ENCODE assay signal across 9 cellular contexts in the genomic region with DNA sequence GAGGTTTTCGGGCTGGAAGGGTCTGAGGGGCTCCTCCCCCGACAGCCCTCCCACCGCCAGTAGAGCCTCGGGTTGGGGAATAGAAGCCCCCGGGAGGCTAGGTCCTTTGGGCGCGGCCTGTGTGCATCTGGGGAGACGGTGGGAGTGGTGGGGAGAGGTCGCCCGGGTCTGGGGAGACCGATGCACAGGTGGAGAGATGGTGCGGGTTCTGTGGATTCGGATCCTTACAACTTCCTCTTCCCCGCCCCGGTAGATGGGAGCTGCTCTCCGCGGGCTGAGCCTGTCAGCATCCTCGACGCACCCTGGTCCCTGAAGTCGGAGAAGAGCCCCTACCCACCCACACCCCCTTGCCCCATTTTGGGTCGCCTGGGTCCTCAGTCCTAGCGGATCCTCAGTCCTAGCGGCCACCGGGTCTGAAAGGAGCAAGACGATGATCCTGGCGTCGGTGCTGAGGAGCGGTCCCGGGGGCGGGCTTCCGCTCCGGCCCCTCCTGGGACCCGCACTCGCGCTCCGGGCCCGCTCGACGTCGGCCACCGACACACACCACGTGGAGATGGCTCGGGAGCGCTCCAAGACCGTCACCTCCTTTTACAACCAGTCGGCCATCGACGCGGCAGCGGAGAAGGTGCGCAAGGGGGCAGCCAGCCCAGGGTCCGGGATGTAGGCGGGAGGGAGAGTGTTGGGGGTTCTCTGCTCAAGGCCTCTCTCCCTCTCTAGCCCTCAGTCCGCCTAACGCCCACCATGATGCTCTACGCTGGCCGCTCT. TPM values are rescaled to one million over a fixed set of nuclear protein-coding genes. Genes with fewer than 3 reads are reported as not detected.
DNase-seq lines count a peak whose midpoint lies in the region; FAIRE-seq and TF ChIP-seq lines count a peak whose summit lies in the region.
"Had no signal": no experiment of that assay in that cellular context is flagged by ENCODE, and none has a peak within 500 bp of the region (broad histone marks: within the 10 kb centered on the region; RNA-seq: fewer than 3 reads in every experiment).

No MANE protein-coding gene starts in this region.

- H3K27me3 ChIP-seq in adipocyte (replicated peaks; ENCODE audit: control insufficient read depth, insufficient read depth, low read length) (no peaks in the 10 kb centered on the region), keratinocyte (ENCODE audit: control insufficient read depth, extremely low read depth, insufficient read depth, low read length) (no peaks in the 10 kb centered on the region), suprapubic skin (no peaks in the 10 kb centered on the region)

- H3K9me3 ChIP-seq in adipocyte (ENCODE audit: control insufficient read depth, low read length) (no peaks in the 10 kb centered on the region), keratinocyte (ENCODE audit: control insufficient read depth, low read depth, low read length) (no peaks in the 10 kb centered on the region), suprapubic skin (no peaks in the 10 kb centered on the region)

- H3K9me1 ChIP-seq in keratinocyte (ENCODE audit: control insufficient read depth, extremely low read depth, insufficient read depth, low read length), result no peaks in the 10 kb centered on the region

- H4K20me1 ChIP-seq in keratinocyte (ENCODE audit: control insufficient read depth, extremely low read depth, insufficient read depth, low read length), result no peaks in the 10 kb centered on the region

- peak overlapping the region; percentile 90 for H3K4me3 ChIP-seq in adipocyte (ENCODE audit: low read length)
- peak overlapping the region; percentile 79 to 91 (median 87) for H3K4me3 ChIP-seq in keratinocyte (ENCODE audit: control insufficient read depth in 2 of 3, extremely low read depth in 1 of 3, insufficient read depth in 2 of 3, low read depth in 1 of 3, low read length in 3 of 3)
- H3K4me3 ChIP-seq in suprapubic skin, result peak overlapping the region; percentile 100

- H3K9ac ChIP-seq in adipocyte (ENCODE audit: low read length), result peak overlapping the region; percentile 95
- peak overlapping the region; percentile 83 for H3K9ac ChIP-seq in keratinocyte (ENCODE audit: control insufficient read depth, extremely low read depth, insufficient read depth, low read length)

- peaks cover 17% of the 10 kb centered on the region for H3K79me2 ChIP-seq in keratinocyte (ENCODE audit: control insufficient read depth, insufficient read depth, low read length)

- H2AFZ ChIP-seq in keratinocyte (ENCODE audit: control insufficient read depth, low read length), result no peak overlapping the region

- DNase-seq in NCI-H2227 (lab: John Stamatoyannopoulos, UW; ENCODE audit: unreplicated experiment) (peak; percentile 22), NCI-H2227 treated with DMSO at 0.1 percent for 48 hours (lab: John Stamatoyannopoulos, UW) (no peak), adipocyte (ENCODE audit: low read depth) (peak; percentile 20), keratinocyte (ENCODE audit: low read depth, low spot score) (no peak), suprapubic skin (ENCODE audit: low spot score in 2 of 2) (no peak), MV-4-11 (lab: John Stamatoyannopoulos, UW) (no peak), HT-29 (ENCODE audit: low spot score) (no peak)
- no peak for DNase-seq in stimulated activated naive CD4-positive, alpha-beta T cell (lab: John Stamatoyannopoulos, UW)

- TF ChIP-seq CTCF in keratinocyte (optimal IDR thresholded peaks at IDR 0.05 in 1 of 3, IDR thresholded peaks at IDR 0.05 in 1 of 3, conservative IDR thresholded peaks at IDR 0.05 in 1 of 3; ENCODE audit: extremely low read depth in 1 of 3, insufficient read depth in 2 of 3, low read length in 3 of 3), result no peak
- no peak for TF ChIP-seq CTCF in suprapubic skin (IDR thresholded peaks at IDR 0.05)

- no peak for TF ChIP-seq POLR2A in suprapubic skin (IDR thresholded peaks at IDR 0.05)

- dilution Hi-C loops in keratinocyte (cut with MboI; ENCODE audit: extremely low pct_ligation_motif_present, low sequenced_read_pairs), result no loop called here

- no peak for FAIRE-seq in keratinocyte (lab: Jason Lieb, UNC)

- H3K4me1 ChIP-seq in adipocyte (ENCODE audit: control insufficient read depth, insufficient read depth, low read length), result peaks cover 8% of the 10 kb centered on the region
- peaks cover 8% of the 10 kb centered on the region for H3K4me1 ChIP-seq in keratinocyte (ENCODE audit: control insufficient read depth, extremely low read depth, insufficient read depth, low read length)
- H3K4me1 ChIP-seq in suprapubic skin, result peaks cover 67% of the 10 kb centered on the region

- no peak for TF ChIP-seq EP300 in suprapubic skin (IDR thresholded peaks at IDR 0.05)

- 57% methylated on average over 34 of the region's 57 CpGs for whole genome bisulfite sequencing in suprapubic skin

- H3K4me2 ChIP-seq in keratinocyte (ENCODE audit: control insufficient read depth, extremely low read depth, insufficient read depth, low read depth, low read length), result peak overlapping the region; percentile 74

- H3K36me3 ChIP-seq in adipocyte (ENCODE audit: control insufficient read depth, insufficient read depth, low read length, severe bottlenecking) (peaks cover 38% of the 10 kb centered on the region), keratinocyte (ENCODE audit: control insufficient read depth in 2 of 2, extremely low read depth in 1 of 2, insufficient read depth in 2 of 2, low read length in 2 of 2) (peaks cover 18 to 24% of the 10 kb centered on the region in 2 experiments), suprapubic skin (peaks cover 34% of the 10 kb centered on the region)

- H3K27ac ChIP-seq in keratinocyte (ENCODE audit: control insufficient read depth, insufficient read depth, low read length), result peak overlapping the region; percentile 54
- peak overlapping the region; percentile 89 for H3K27ac ChIP-seq in suprapubic skin

RNA-seq across cellular contexts. Expression of a gene that starts 0.8 kb away (rescaled TPM):
- 17.2 to 35.7 TPM (median 19.9 TPM) in 3 replicates for polyA plus RNA-seq in keratinocyte
- polyA plus RNA-seq in keratinocyte (2011; ENCODE audit: low read depth), result 6.6 TPM
- polyA plus RNA-seq in keratinocyte (2011; cell fraction: cytosol; rRNA removed), result 20.0 and 36.7 TPM in 2 replicates
- 16.4 and 20.7 TPM in 2 replicates for polyA plus RNA-seq in keratinocyte (2011; cell fraction: nucleus; rRNA removed)
- 30.4 and 38.5 TPM in 2 replicates for polyA plus RNA-seq in keratinocyte (2012; ENCODE audit: low replicate concordance)
- 15.3 to 56.4 TPM (median 16.2 TPM) in 3 replicates for polyA minus RNA-seq in keratinocyte
- polyA minus RNA-seq in keratinocyte (2011; cell fraction: cytosol; rRNA and poly(A)+ RNA removed), result 32.4 TPM
- polyA minus RNA-seq in keratinocyte (2011; cell fraction: nucleus; rRNA and poly(A)+ RNA removed), result 7.4 and 9.0 TPM in 2 replicates
- 10 to 100 TPM; 51.0 to 63.2 (median 58.2) TPM for total RNA-seq in suprapubic skin
- 53.2 and 56.3 TPM in 2 replicates for total RNA-seq in HT-29 (2014; rRNA removed; shearing (Covaris generic))

RNA-seq across cellular contexts. Expression of a gene that starts 8.5 kb away (rescaled TPM):
- polyA plus RNA-seq in keratinocyte, result 25.9 to 26.4 TPM (median 26.1 TPM) in 3 replicates
- polyA plus RNA-seq in keratinocyte (2011; ENCODE audit: low read depth), result 21.1 TPM
- 16.3 and 17.4 TPM in 2 replicates for polyA plus RNA-seq in keratinocyte (2011; cell fraction: cytosol; rRNA removed)
- polyA plus RNA-seq in keratinocyte (2011; cell fraction: nucleus; rRNA removed), result 40.6 and 41.8 TPM in 2 replicates
- 20.1 and 28.2 TPM in 2 replicates for polyA plus RNA-seq in keratinocyte (2012; ENCODE audit: low replicate concordance)
- polyA minus RNA-seq in keratinocyte, result 13.0 to 20.1 TPM (median 15.9 TPM) in 3 replicates
- 17.3 TPM for polyA minus RNA-seq in keratinocyte (2011; cell fraction: cytosol; rRNA and poly(A)+ RNA removed)
- polyA minus RNA-seq in keratinocyte (2011; cell fraction: nucleus; rRNA and poly(A)+ RNA removed), result 9.5 and 13.0 TPM in 2 replicates
- 100 to 1,000 TPM in 1 of 4 donors, 10 to 100 TPM in 3; 62.3 to 100 (median 69.8) TPM for total RNA-seq in suprapubic skin
- 50.1 and 55.7 TPM in 2 replicates for total RNA-seq in HT-29 (2014; rRNA removed; shearing (Covaris generic))

RNA-seq across cellular contexts. Expression of a gene that starts 14.4 kb away (rescaled TPM):
- polyA plus RNA-seq in keratinocyte, result 73.6 to 118 TPM (median 96.1 TPM) in 3 replicates
- polyA plus RNA-seq in keratinocyte (2011; ENCODE audit: low read depth), result 4.4 TPM
- polyA plus RNA-seq in keratinocyte (2011; cell fraction: cytosol; rRNA removed), result 92.3 and 99.5 TPM in 2 replicates
- polyA plus RNA-seq in keratinocyte (2011; cell fraction: nucleus; rRNA removed), result 65.3 and 73.1 TPM in 2 replicates
- 66.2 and 66.8 TPM in 2 replicates for polyA plus RNA-seq in keratinocyte (2012; ENCODE audit: low replicate concordance)
- 70.2 to 111 TPM (median 76.4 TPM) in 3 replicates for polyA minus RNA-seq in keratinocyte
- polyA minus RNA-seq in keratinocyte (2011; cell fraction: cytosol; rRNA and poly(A)+ RNA removed), result 56.4 TPM
- 16.5 and 21.4 TPM in 2 replicates for polyA minus RNA-seq in keratinocyte (2011; cell fraction: nucleus; rRNA and poly(A)+ RNA removed)
- 10 to 100 TPM; 53.8 to 79.3 (median 68.0) TPM for total RNA-seq in suprapubic skin
- total RNA-seq in HT-29 (2014; rRNA removed; shearing (Covaris generic)), result 72.3 and 74.4 TPM in 2 replicates

RNA-seq across cellular contexts. Expression of a gene that starts 20.2 kb away (rescaled TPM):
- 0.50 to 1.2 TPM (median 0.97 TPM) in 3 replicates for polyA plus RNA-seq in keratinocyte
- polyA plus RNA-seq in keratinocyte (2011; ENCODE audit: low read depth), result 0.15 TPM
- polyA plus RNA-seq in keratinocyte (2011; cell fraction: cytosol; rRNA removed), result 0.06 and 0.30 TPM in 2 replicates
- 6.4 and 8.1 TPM in 2 replicates for polyA plus RNA-seq in keratinocyte (2011; cell fraction: nucleus; rRNA removed)
- polyA plus RNA-seq in keratinocyte (2012; ENCODE audit: low replicate concordance), result 0.29 and 0.71 TPM in 2 replicates
- polyA minus RNA-seq in keratinocyte, result 0.90 to 1.2 TPM (median 0.92 TPM) in 3 replicates
- not detected for polyA minus RNA-seq in keratinocyte (2011; cell fraction: cytosol; rRNA and poly(A)+ RNA removed)
- polyA minus RNA-seq in keratinocyte (2011; cell fraction: nucleus; rRNA and poly(A)+ RNA removed), result 0.95 and 1.2 TPM in 2 replicates
- total RNA-seq in suprapubic skin, result 1 to 10 TPM; 2.0 to 10.0 (median 5.1) TPM
- 1.3 and 3.7 TPM in 2 replicates for total RNA-seq in HT-29 (2014; rRNA removed; shearing (Covaris generic))

RNA-seq across cellular contexts. Expression of a gene that starts 26.6 kb away (rescaled TPM):
- 31.2 to 65.3 TPM (median 46.4 TPM) in 3 replicates for polyA plus RNA-seq in keratinocyte
- 98.4 TPM for polyA plus RNA-seq in keratinocyte (2011; ENCODE audit: low read depth)
- polyA plus RNA-seq in keratinocyte (2011; cell fraction: cytosol; rRNA removed), result 29.2 and 43.2 TPM in 2 replicates
- 130 and 172 TPM in 2 replicates for polyA plus RNA-seq in keratinocyte (2011; cell fraction: nucleus; rRNA removed)
- 48.9 and 381 TPM in 2 replicates for polyA plus RNA-seq in keratinocyte (2012; ENCODE audit: low replicate concordance)
- polyA minus RNA-seq in keratinocyte, result 41.0 to 94.3 TPM (median 74.2 TPM) in 3 replicates
- polyA minus RNA-seq in keratinocyte (2011; cell fraction: cytosol; rRNA and poly(A)+ RNA removed), result 89.6 TPM
- polyA minus RNA-seq in keratinocyte (2011; cell fraction: nucleus; rRNA and poly(A)+ RNA removed), result 113 and 118 TPM in 2 replicates
- total RNA-seq in suprapubic skin, result 100 to 1,000 TPM in 3 of 4 donors, 10 to 100 TPM in 1; 46.3 to 168 (median 140) TPM
- 116 and 128 TPM in 2 replicates for total RNA-seq in HT-29 (2014; rRNA removed; shearing (Covaris generic))
- total RNA-seq: pulmonary artery endothelial cell had no signal

Comparison
In these comparisons a context has a peak if more than half of its experiments do, and no peak if none do; other contexts are left out.
1. DNase-seq: peak in NCI-H2227 (single experiment) and adipocyte (single experiment); none in NCI-H2227 treated with DMSO at 0.1 percent for 48 hours (single experiment), keratinocyte (single experiment), suprapubic skin (0 of 2), stimulated activated naive CD4-positive, alpha-beta T cell (0 of 6), MV-4-11 (single experiment) and HT-29 (single experiment).
2. Peak in every context shown above with its lines, with median percentiles within 50 percentile points of each other: H3K4me3 ChIP-seq.